ENCODE assay signal across 8 cellular contexts in genomic region chr1:58576727-58577675, GRCh38. TPM values are rescaled to one million over a fixed set of nuclear protein-coding genes. Genes with fewer than 3 reads are reported as not detected.
A peak's percentile ranks its signal among the peaks of the same experiment; 100 is the strongest.
DNase-seq lines count a peak whose midpoint lies in the region; ATAC-seq and TF ChIP-seq lines count a peak whose summit lies in the region.

A gene with protein sequence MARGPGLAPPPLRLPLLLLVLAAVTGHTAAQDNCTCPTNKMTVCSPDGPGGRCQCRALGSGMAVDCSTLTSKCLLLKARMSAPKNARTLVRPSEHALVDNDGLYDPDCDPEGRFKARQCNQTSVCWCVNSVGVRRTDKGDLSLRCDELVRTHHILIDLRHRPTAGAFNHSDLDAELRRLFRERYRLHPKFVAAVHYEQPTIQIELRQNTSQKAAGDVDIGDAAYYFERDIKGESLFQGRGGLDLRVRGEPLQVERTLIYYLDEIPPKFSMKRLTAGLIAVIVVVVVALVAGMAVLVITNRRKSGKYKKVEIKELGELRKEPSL (minus strand): TSS chr1:58577252. CDS start chr1:58577156, 96 bp downstream.

- H3K36me3 Mint-ChIP-seq in Calu3 (ENCODE audit: insufficient read depth, unreplicated experiment) (peaks cover 63% of the 10 kb centered on the region), glutamatergic neuron (ENCODE audit: unreplicated experiment) (peaks cover 11% of the 10 kb centered on the region)
- no peaks in the 10 kb centered on the region for H3K36me3 Mint-ChIP-seq in activated CD4-positive, alpha-beta memory T cell treated with anti-CD3 and anti-CD28 coated beads for 36 hours

- no peaks in the 10 kb centered on the region for H3K9me3 Mint-ChIP-seq in Calu3 (ENCODE audit: low read depth, unreplicated experiment)
- no peaks in the 10 kb centered on the region for H3K9me3 Mint-ChIP-seq in activated CD4-positive, alpha-beta memory T cell treated with anti-CD3 and anti-CD28 coated beads for 36 hours
- H3K9me3 Mint-ChIP-seq in glutamatergic neuron (ENCODE audit: unreplicated experiment) = no peaks in the 10 kb centered on the region

- peak within 1 kb of the TSS; percentile 12 for H3K4me3 ChIP-seq in parathyroid adenoma (ENCODE audit: low read depth, low read length)

- H3K4me1 ChIP-seq in parathyroid adenoma = no peaks in the 10 kb centered on the region

- H3K27me3 Mint-ChIP-seq in Calu3 (ENCODE audit: unreplicated experiment) = no peaks in the 10 kb centered on the region
- peaks cover 53% of the 10 kb centered on the region for H3K27me3 Mint-ChIP-seq in activated CD4-positive, alpha-beta memory T cell treated with anti-CD3 and anti-CD28 coated beads for 36 hours
- H3K27me3 Mint-ChIP-seq in glutamatergic neuron (ENCODE audit: unreplicated experiment) = peaks cover 15% of the 10 kb centered on the region

- DNase-seq in Calu3 (peak; percentile 92), glutamatergic neuron (peak; percentile 34), HUDEP-2 (lab: John Stamatoyannopoulos, UW; ENCODE audit: unreplicated experiment in 76 of 76) (no peak)
- DNase-seq in activated CD4-positive, alpha-beta memory T cell treated with anti-CD3 and anti-CD28 coated beads for 36 hours = no peak
- no peak for DNase-seq in stimulated activated CD4-positive, alpha-beta T cell treated with anti-CD3 and anti-CD28 coated beads, Interleukin-4, amount 100 ng/mL, for 24 hours

- no peaks in the 10 kb centered on the region for H3K9me3 ChIP-seq in parathyroid adenoma (ENCODE audit: control insufficient read depth, low read length)

- no peaks in the 10 kb centered on the region for H3K79me2 ChIP-seq in parathyroid adenoma

- H3K36me3 ChIP-seq in parathyroid adenoma (ENCODE audit: control insufficient read depth, insufficient read depth, low read length) = no peaks in the 10 kb centered on the region

- H2AFZ ChIP-seq in parathyroid adenoma = peak within 1 kb of the TSS; percentile 77

- H3K27ac Mint-ChIP-seq in Calu3 (ENCODE audit: unreplicated experiment) = peak within 1 kb of the TSS; percentile 97
- no peak within 1 kb of the TSS for H3K27ac Mint-ChIP-seq in activated CD4-positive, alpha-beta memory T cell treated with anti-CD3 and anti-CD28 coated beads for 36 hours
- no peak within 1 kb of the TSS for H3K27ac Mint-ChIP-seq in glutamatergic neuron (ENCODE audit: unreplicated experiment)

- no peaks in the 10 kb centered on the region for H3K27me3 ChIP-seq in parathyroid adenoma (ENCODE audit: control insufficient read depth, insufficient read depth, low read length)

- peak within 1 kb of the TSS; percentile 50 for H3K4me2 ChIP-seq in parathyroid adenoma (ENCODE audit: low read length)

- CTCF ChIA-PET in Calu3 (lab: Charles Lee) = interaction anchor here (0.6 to 1.3 kb wide), 2 partner anchors 41 to 75 kb away, joined by 4 to 7 read pairs; no protein-coding TSS in a partner anchor
- CTCF ChIA-PET in activated CD4-positive, alpha-beta memory T cell treated with anti-CD3 and anti-CD28 coated beads for 36 hours (lab: Charles Lee) = no interaction called here

- H3K4me3 Mint-ChIP-seq in Calu3 (ENCODE audit: low read depth, unreplicated experiment) = peak within 1 kb of the TSS; percentile 100
- H3K4me3 Mint-ChIP-seq in activated CD4-positive, alpha-beta memory T cell treated with anti-CD3 and anti-CD28 coated beads for 36 hours = peak within 1 kb of the TSS; percentile 57
- peak within 1 kb of the TSS; percentile 77 for H3K4me3 Mint-ChIP-seq in glutamatergic neuron (ENCODE audit: unreplicated experiment)

- no TSS peak for BruUV-seq in Calu3 (replicated peaks; lab: Mats Ljungman, UMichigan)

- H3K4me1 Mint-ChIP-seq in Calu3 (ENCODE audit: low read depth, unreplicated experiment) = peaks cover 50% of the 10 kb centered on the region
- peaks cover 42% of the 10 kb centered on the region for H3K4me1 Mint-ChIP-seq in activated CD4-positive, alpha-beta memory T cell treated with anti-CD3 and anti-CD28 coated beads for 36 hours (ENCODE audit: low read depth)
- H3K4me1 Mint-ChIP-seq in glutamatergic neuron (ENCODE audit: low read depth, unreplicated experiment) = no peaks in the 10 kb centered on the region

- POLR2A ChIA-PET in activated CD4-positive, alpha-beta memory T cell treated with anti-CD3 and anti-CD28 coated beads for 36 hours (lab: Charles Lee) = no interaction called here

- ATAC-seq in HG03442 (IDR thresholded peaks at IDR 0.05; ENCODE audit: unreplicated experiment) (no peak), GM18517 (IDR thresholded peaks at IDR 0.05; ENCODE audit: unreplicated experiment) (no peak)

- no peak within 1 kb of the TSS for H3K9ac ChIP-seq in parathyroid adenoma

- intact Hi-C loops in Calu3 (cut with micrococcal nuclease; ENCODE audit: unreplicated experiment) = loop anchor here (1.0 kb wide), 2 partner anchors 44 to 75 kb away; no protein-coding TSS in a partner anchor
- intact Hi-C loops in activated CD4-positive, alpha-beta memory T cell treated with anti-CD3 and anti-CD28 coated beads for 36 hours (cut with micrococcal nuclease) = no loop called here

- TF ChIP-seq CTCF in Calu3 (IDR thresholded peaks at IDR 0.05; ENCODE audit: unreplicated experiment) (no peak), glutamatergic neuron (IDR thresholded peaks at IDR 0.05; ENCODE audit: partially characterized antibody, unreplicated experiment) (no peak), parathyroid adenoma (IDR thresholded peaks at IDR 0.05) (no peak)

- no peak within 1 kb of the TSS for H3K27ac ChIP-seq in parathyroid adenoma

RNA-seq across cellular contexts. Expression of the gene that starts here (rescaled TPM):
- total RNA-seq in Calu3 (2022) (293 TPM in 2 replicates), glutamatergic neuron (ENCODE audit: unreplicated experiment) (not detected)
- not detected for total RNA-seq in activated CD4-positive, alpha-beta memory T cell treated with anti-CD3 and anti-CD28 coated beads for 36 hours

Comparison
In these comparisons a context has a peak if more than half of its experiments do, and no peak if none do; other contexts are left out.
1. RNA of the gene that starts here (total RNA-seq): 293 TPM in Calu3; not detected in activated CD4-positive, alpha-beta memory T cell treated with anti-CD3 and anti-CD28 coated beads for 36 hours and not detected in glutamatergic neuron (single experiment); every median in the first group is over 100 times any median in the second.
2. Peak in DNase-seq in glutamatergic neuron; RNA of the gene not detected or under 1 TPM.
3. Peak in every context shown above with its lines, with median percentiles within 50 percentile points of each other: H3K4me3 Mint-ChIP-seq.